In genomic region chr3:87949189-87949878, GRCh38 we compare ENCODE assay signal across 11 cellular contexts.
DNase-seq lines count a peak whose midpoint lies in the region; ATAC-seq and TF ChIP-seq lines count a peak whose summit lies in the region.
"Had no signal": no experiment of that assay in that cellular context is flagged by ENCODE, and none has a peak within 500 bp of the region (broad histone marks: within the 10 kb centered on the region; RNA-seq: fewer than 3 reads in every experiment).

No MANE protein-coding gene starts in this region.

- intact Hi-C loops in testis (cut with DNase I; ENCODE audit: low total_unique reads): no loop called here
- intact Hi-C loops in left ventricle myocardium inferior (cut with micrococcal nuclease): no loop called here

- no CpG with 5 or more reads among the region's 4 CpGs for WGBS in mesendoderm (ENCODE audit: extremely low coverage, insufficient coverage, low lambda C conversion rate)
- WGBS in testis, 2 donors: 54 to 56% methylated on average over 4 of the region's 4 CpGs

- H3K4ac ChIP-seq in mesendoderm (ENCODE audit: low read depth, low read length): no peak overlapping the region

- ATAC-seq in GM19023 (IDR thresholded peaks at IDR 0.05; ENCODE audit: unreplicated experiment) (peak; percentile 89), GM21737 (IDR thresholded peaks at IDR 0.05; ENCODE audit: unreplicated experiment) (peak; percentile 94), HG03139 (IDR thresholded peaks at IDR 0.05; ENCODE audit: unreplicated experiment) (peak; percentile 88)

- no peaks in the 10 kb centered on the region for H3K79me2 ChIP-seq in mesendoderm (ENCODE audit: control insufficient read depth, insufficient read depth, low read length)

- H3K4me1 ChIP-seq in mesendoderm (ENCODE audit: control insufficient read depth, low read depth, low read length): no peaks in the 10 kb centered on the region
- no peaks in the 10 kb centered on the region for H3K4me1 ChIP-seq in testis
- H3K4me1 ChIP-seq in left ventricle myocardium inferior: no peaks in the 10 kb centered on the region
- H3K4me1 ChIP-seq: Peyer's patch had no signal

- no peak overlapping the region for H3K18ac ChIP-seq in mesendoderm (ENCODE audit: low read length)

- DNase-seq in mesendoderm (peak; percentile 4), NAMALWA (ENCODE audit: low spot score) (no peak), testis (no peak), left ventricle myocardium inferior (no peak), OCI-M1 (lab: John Stamatoyannopoulos, UW) (no peak)
- DNase-seq: COR-L47, NCI-H1930, Peyer's patch had no signal

- H3K27me3 ChIP-seq in mesendoderm (ENCODE audit: insufficient read depth, low read length, poor library complexity) (no peaks in the 10 kb centered on the region), testis (no peaks in the 10 kb centered on the region), left ventricle myocardium inferior (ENCODE audit: low read depth) (no peaks in the 10 kb centered on the region)
- H3K27me3 ChIP-seq: Peyer's patch had no signal

- no peaks in the 10 kb centered on the region for H3K36me3 ChIP-seq in mesendoderm (ENCODE audit: control insufficient read depth, insufficient read depth, low read length)
- H3K36me3 ChIP-seq in testis (ENCODE audit: low read depth, missing control alignments): no peaks in the 10 kb centered on the region
- H3K36me3 ChIP-seq in left ventricle myocardium inferior: no peaks in the 10 kb centered on the region
- H3K36me3 ChIP-seq: Peyer's patch had no signal

- H2BK5ac ChIP-seq in mesendoderm (ENCODE audit: low read length): no peak overlapping the region

- TF ChIP-seq CTCF in testis (IDR thresholded peaks at IDR 0.05) (no peak), left ventricle myocardium inferior (IDR thresholded peaks at IDR 0.05; ENCODE audit: borderline replicate concordance) (no peak)

- no peak overlapping the region for H2BK15ac ChIP-seq in mesendoderm (replicated peaks; ENCODE audit: low read depth)

- no peak overlapping the region for H4K5ac ChIP-seq in mesendoderm (ENCODE audit: low read length)

- no peaks in the 10 kb centered on the region for H3K79me1 ChIP-seq in mesendoderm (ENCODE audit: low read length)

- no peak for TF ChIP-seq POLR2A in testis (IDR thresholded peaks at IDR 0.05)

- H3K4me3 ChIP-seq in mesendoderm (ENCODE audit: low read length) (no peak overlapping the region), testis (no peak overlapping the region), left ventricle myocardium inferior (no peak overlapping the region)
- H3K4me3 ChIP-seq: Peyer's patch had no signal

- H3K9me3 ChIP-seq in testis (no peaks in the 10 kb centered on the region), left ventricle myocardium inferior (replicated peaks) (no peaks in the 10 kb centered on the region)
- H3K9me3 ChIP-seq: Peyer's patch had no signal

- no peak overlapping the region for H2BK120ac ChIP-seq in mesendoderm (ENCODE audit: low read depth, low read length)

- H3K4me2 ChIP-seq in mesendoderm (ENCODE audit: low read length): no peak overlapping the region

- no peak overlapping the region for H3K9ac ChIP-seq in mesendoderm (ENCODE audit: low read length)

- no peak overlapping the region for H3K56ac ChIP-seq in mesendoderm (ENCODE audit: low read length)

- H3K27ac ChIP-seq in mesendoderm (ENCODE audit: low read depth, low read length) (no peak overlapping the region), testis (no peak overlapping the region), left ventricle myocardium inferior (replicated peaks) (no peak overlapping the region)
- H3K27ac ChIP-seq: Peyer's patch had no signal

- H4K8ac ChIP-seq in mesendoderm (ENCODE audit: low read depth, low read length): no peak overlapping the region

- H2AK5ac ChIP-seq in mesendoderm (ENCODE audit: low read length): no peak overlapping the region

- no peak overlapping the region for H3K23ac ChIP-seq in mesendoderm (ENCODE audit: low read length)
